ENCODE assay signal across 1 cellular context in the genomic region with DNA sequence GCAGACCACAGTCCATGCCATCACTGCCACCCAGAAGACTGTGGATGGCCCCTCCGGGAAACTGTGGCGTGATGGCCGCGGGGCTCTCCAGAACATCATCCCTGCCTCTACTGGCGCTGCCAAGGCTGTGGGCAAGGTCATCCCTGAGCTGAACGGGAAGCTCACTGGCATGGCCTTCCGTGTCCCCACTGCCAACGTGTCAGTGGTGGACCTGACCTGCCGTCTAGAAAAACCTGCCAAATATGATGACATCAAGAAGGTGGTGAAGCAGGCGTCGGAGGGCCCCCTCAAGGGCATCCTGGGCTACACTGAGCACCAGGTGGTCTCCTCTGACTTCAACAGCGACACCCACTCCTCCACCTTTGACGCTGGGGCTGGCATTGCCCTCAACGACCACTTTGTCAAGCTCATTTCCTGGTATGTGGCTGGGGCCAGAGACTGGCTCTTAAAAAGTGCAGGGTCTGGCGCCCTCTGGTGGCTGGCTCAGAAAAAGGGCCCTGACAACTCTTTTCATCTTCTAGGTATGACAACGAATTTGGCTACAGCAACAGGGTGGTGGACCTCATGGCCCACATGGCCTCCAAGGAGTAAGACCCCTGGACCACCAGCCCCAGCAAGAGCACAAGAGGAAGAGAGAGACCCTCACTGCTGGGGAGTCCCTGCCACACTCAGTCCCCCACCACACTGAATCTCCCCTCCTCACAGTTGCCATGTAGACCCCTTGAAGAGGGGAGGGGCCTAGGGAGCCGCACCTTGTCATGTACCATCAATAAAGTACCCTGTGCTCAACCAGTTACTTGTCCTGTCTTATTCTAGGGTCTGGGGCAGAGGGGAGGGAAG.
TF ChIP-seq lines count a peak whose summit lies in the region.

No MANE protein-coding gene starts in this region.

TF ChIP-seq in GM12878, 131 proteins besides CTCF, POLR2A, EP300 and RAD21:
- TF ChIP-seq SMC3 (IDR thresholded peaks at IDR 0.05; ENCODE audit: borderline replicate concordance, low read length) (peak; percentile 45), POLR2AphosphoS5 (IDR thresholded peaks at IDR 0.05; ENCODE audit: low read length) (0 out of 2 replicates have a peak, but pooled peaks have one; percentile 39), CBFB (IDR thresholded peaks at IDR 0.05; ENCODE audit: low read depth) (0 out of 2 replicates have a peak, but pooled peaks have one; percentile 46), SMARCA5 (IDR thresholded peaks at IDR 0.05) (0 out of 2 replicates have a peak, but pooled peaks have one; percentile 59), YY1 (IDR thresholded peaks at IDR 0.05; ENCODE audit: low read depth, low read length) (peak; percentile 36; the same call in 1 of the 2 replicates), SIN3A (IDR thresholded peaks at IDR 0.05; ENCODE audit: low read depth, low read length) (0 out of 2 replicates have a peak, but pooled peaks have one; percentile 28), BACH1 (IDR thresholded peaks at IDR 0.05; ENCODE audit: borderline replicate concordance) (peak; percentile 27; the same call in 1 of the 2 replicates)
TF ChIP-seq in GM12878: peak in this region for 7; not testable (repeated sequence) for 124.
